Comparison of ENCODE assay signal across 22 cellular contexts in genomic region chr9:8719833-8720486, GRCh38.
DNase-seq lines count a peak whose midpoint lies in the region; ATAC-seq and TF ChIP-seq lines count a peak whose summit lies in the region.
"Had no signal": no experiment of that assay in that cellular context is flagged by ENCODE, and none has a peak within 500 bp of the region (broad histone marks: within the 10 kb centered on the region; RNA-seq: fewer than 3 reads in every experiment).

No MANE protein-coding gene starts in this region.

- H3K9me3 ChIP-seq in DND-41 (ENCODE audit: insufficient read depth, low read length, severe bottlenecking): no peaks in the 10 kb centered on the region
- 0 out of 2 replicates have a peak, but pooled peaks cover 1% of the 10 kb centered on the region for H3K9me3 ChIP-seq in IMR-90 (ENCODE audit: control insufficient read depth, insufficient read depth, low read length)
- no peaks in the 10 kb centered on the region for H3K9me3 ChIP-seq in SJCRH30 (replicated peaks)
- no peaks in the 10 kb centered on the region for H3K9me3 ChIP-seq in upper lobe of left lung
- H3K9me3 ChIP-seq: A549, BLaER1, MG63 had no signal

- no peak overlapping the region for H3K14ac ChIP-seq in IMR-90 (replicated peaks; ENCODE audit: low read depth, low read length)

- no peak overlapping the region for H3K27ac Mint-ChIP-seq in immature natural killer cell

- H3K4me1 ChIP-seq in DND-41 (ENCODE audit: insufficient read depth, low read length): peaks cover 24% of the 10 kb centered on the region
- H3K4me1 ChIP-seq in IMR-90 (ENCODE audit: control insufficient read depth, insufficient read depth, low read length): no peaks in the 10 kb centered on the region; the same call in 1 of the 2 replicates
- H3K4me1 ChIP-seq in SJCRH30: peaks cover 32% of the 10 kb centered on the region
- no peaks in the 10 kb centered on the region for H3K4me1 ChIP-seq in upper lobe of left lung
- H3K4me1 ChIP-seq: A549 had no signal

- H3K36me3 ChIP-seq in DND-41 (ENCODE audit: insufficient read depth, low read length): no peaks in the 10 kb centered on the region
- H3K36me3 ChIP-seq in IMR-90 (ENCODE audit: control insufficient read depth, insufficient read depth, low read length): no peaks in the 10 kb centered on the region
- H3K36me3 ChIP-seq in SJCRH30: no peaks in the 10 kb centered on the region
- H3K36me3 ChIP-seq in upper lobe of left lung: no peaks in the 10 kb centered on the region
- H3K36me3 ChIP-seq: BLaER1, MG63 had no signal

- TF ChIP-seq POLR2A in IMR-90 (IDR thresholded peaks at IDR 0.05; ENCODE audit: low read depth, low read length) (no peak), upper lobe of left lung (IDR thresholded peaks at IDR 0.05) (no peak)

- H3K36me3 Mint-ChIP-seq in immature natural killer cell: no peaks in the 10 kb centered on the region
- H3K36me3 Mint-ChIP-seq: CD4-positive, alpha-beta memory T cell had no signal

- ATAC-seq in DND-41 (ENCODE audit: insufficient read depth, low read depth) (peak; percentile 87), IMR-90 (ENCODE audit: low read depth) (no peak), upper lobe of left lung (ENCODE audit: low FRiP score in 2 of 2) (no peak)
- ATAC-seq: A549, HepG2, Right ventricle myocardium inferior had no signal

- H3K27ac ChIP-seq in DND-41 (ENCODE audit: low read length) (peak overlapping the region; percentile 69), IMR-90 (ENCODE audit: insufficient read depth, low read length) (no peak overlapping the region), SJCRH30 (no peak overlapping the region), upper lobe of left lung (no peak overlapping the region)
- H3K27ac ChIP-seq: A549, BLaER1, SK-N-MC had no signal

- no peak overlapping the region for H2BK20ac ChIP-seq in IMR-90 (ENCODE audit: low read depth, low read length)

- no peak overlapping the region for H3K4ac ChIP-seq in IMR-90 (ENCODE audit: low read depth, low read length)

- no peak overlapping the region for H4K91ac ChIP-seq in IMR-90 (ENCODE audit: insufficient read depth, low read depth, low read length)

- H3K18ac ChIP-seq in IMR-90 (ENCODE audit: low read depth, low read length): no peak overlapping the region

- in situ Hi-C loops in IMR-90 (cut with MboI; ENCODE audit: low sequenced_read_pairs): no loop called here

- no peak overlapping the region for H2BK5ac ChIP-seq in IMR-90 (ENCODE audit: low read depth, low read length, poor library complexity, severe bottlenecking)

- DNase-seq in DND-41 (peak; percentile 37), IMR-90 (no peak), SJCRH30 (peak; percentile 19 to 46), islet precursor cell (peak; percentile 85), upper lobe of left lung (no peak), globus pallidus (ENCODE audit: low spot score) (no peak), immature natural killer cell (no peak), amygdala (lab: John Stamatoyannopoulos, UW) (no peak)
- DNase-seq: CD4-positive, alpha-beta memory T cell; DMS153; GF-D8; Karpas-422; MG63; NCI-H1048; NCI-H1436; NCI-H2029; NCI-H526 treated with DMSO at 0.1 percent for 48 hours had no signal

- CTCF ChIA-PET in IMR-90 (lab: Yijun Ruan, JAX): no interaction called here

- TF ChIP-seq CTCF in DND-41 (IDR thresholded peaks at IDR 0.05; ENCODE audit: borderline replicate concordance, extremely low read depth, low read length, poor library complexity, severe bottlenecking) (no peak), IMR-90 (conservative IDR thresholded peaks at IDR 0.05; ENCODE audit: low read depth, low read length) (no peak), upper lobe of left lung (IDR thresholded peaks at IDR 0.05) (no peak)

- H3K79me2 ChIP-seq in DND-41 (ENCODE audit: insufficient read depth, low read length): no peaks in the 10 kb centered on the region

- H3K9ac ChIP-seq in DND-41 (ENCODE audit: low read depth, low read length): no peak overlapping the region
- H3K9ac ChIP-seq in IMR-90 (ENCODE audit: low read depth, low read length): no peak overlapping the region
- H3K9ac ChIP-seq: BLaER1 had no signal

- dilution Hi-C loops in IMR-90 (cut with HindIII; ENCODE audit: low sequenced_read_pairs, unreplicated experiment): no loop called here

- H3K4me3 ChIP-seq in DND-41 (ENCODE audit: low read depth in 1 of 2, low read length in 2 of 2): no peak overlapping the region
- H3K4me3 ChIP-seq in IMR-90 (ENCODE audit: insufficient read depth, low read depth, low read length): no peak overlapping the region
- no peak overlapping the region for H3K4me3 ChIP-seq in SJCRH30
- no peak overlapping the region for H3K4me3 ChIP-seq in upper lobe of left lung
- H3K4me3 ChIP-seq: A549, BLaER1, MG63, SK-N-MC had no signal

- H3K4me2 ChIP-seq in DND-41 (ENCODE audit: insufficient read depth, low read length): peak overlapping the region; percentile 45; the same call in 1 of the 2 replicates
- H3K4me2 ChIP-seq in IMR-90 (ENCODE audit: low read depth, low read length): no peak overlapping the region
- H3K4me2 ChIP-seq: A549, BLaER1 had no signal

- intact Hi-C loops in IMR-90 (cut with micrococcal nuclease): no loop called here

- peak overlapping the region; percentile 55 for H2AK9ac ChIP-seq in IMR-90 (replicated peaks; ENCODE audit: low read depth, low read length, poor library complexity)

- H3K23ac ChIP-seq in IMR-90 (ENCODE audit: low read depth, low read length): no peak overlapping the region

- H3K79me1 ChIP-seq in IMR-90 (ENCODE audit: low read depth in 1 of 2, low read length in 2 of 2): no peaks in the 10 kb centered on the region

- POLR2A ChIA-PET in IMR-90 (lab: Charles Lee; ENCODE audit: unreplicated experiment): no interaction called here

- H3K56ac ChIP-seq in IMR-90 (ENCODE audit: extremely low read depth, insufficient read depth, low read length): no peak overlapping the region

- no peaks in the 10 kb centered on the region for H3K4me1 Mint-ChIP-seq in immature natural killer cell

- TF ChIP-seq EP300 in upper lobe of left lung (IDR thresholded peaks at IDR 0.05): no peak

- H2AK5ac ChIP-seq in IMR-90 (ENCODE audit: low read depth, low read length): no peak overlapping the region

- no peaks in the 10 kb centered on the region for H3K27me3 ChIP-seq in DND-41 (ENCODE audit: insufficient read depth, low read length, poor library complexity)
- no peaks in the 10 kb centered on the region for H3K27me3 ChIP-seq in IMR-90 (ENCODE audit: control insufficient read depth, insufficient read depth, low read length)
- no peaks in the 10 kb centered on the region for H3K27me3 ChIP-seq in SJCRH30
- no peaks in the 10 kb centered on the region for H3K27me3 ChIP-seq in upper lobe of left lung
- H3K27me3 ChIP-seq: BLaER1, MG63 had no signal

- WGBS in IMR-90 (ENCODE audit: extremely low coverage in 2 of 2, insufficient read length in 1 of 2), 2 experiments: no CpG with 5 or more reads among the region's 1 CpG
- WGBS in upper lobe of left lung, 2 donors: 73 to 82% methylated on average over 1 of the region's 1 CpG

- H3K27me3 Mint-ChIP-seq in immature natural killer cell (ENCODE audit: low read depth in 3 of 3): peaks cover 0 to 4% (median 0%) of the 10 kb centered on the region in 3 donors
- H3K27me3 Mint-ChIP-seq: CD4-positive, alpha-beta memory T cell had no signal

- no peak overlapping the region for H2AFZ ChIP-seq in DND-41 (ENCODE audit: low read depth, low read length)
- H2AFZ ChIP-seq in IMR-90 (replicated peaks; ENCODE audit: low read length, poor library complexity): no peak overlapping the region

- no peak overlapping the region for H3K4me3 Mint-ChIP-seq in immature natural killer cell
- H3K4me3 Mint-ChIP-seq: CD4-positive, alpha-beta memory T cell had no signal

- peaks cover 0 to 1% (median 0%) of the 10 kb centered on the region in 6 donors for H3K9me3 Mint-ChIP-seq in immature natural killer cell
- H3K9me3 Mint-ChIP-seq: CD4-positive, alpha-beta memory T cell had no signal

- H2BK120ac ChIP-seq in IMR-90 (ENCODE audit: low read depth, low read length): no peak overlapping the region

- TF ChIP-seq RAD21 in IMR-90 (IDR thresholded peaks at IDR 0.05; ENCODE audit: low read length): no peak

- no peaks in the 10 kb centered on the region for H3K9me1 ChIP-seq in IMR-90 (ENCODE audit: insufficient read depth, low read length)

- no peak overlapping the region for H4K8ac ChIP-seq in IMR-90 (ENCODE audit: low read depth in 2 of 2, low read length in 2 of 2)

- H4K20me1 ChIP-seq in DND-41 (ENCODE audit: insufficient read depth, low read length) (no peaks in the 10 kb centered on the region; the same call in 1 of the 2 replicates), IMR-90 (ENCODE audit: insufficient read depth, low read length) (no peaks in the 10 kb centered on the region)
- H4K20me1 ChIP-seq: BLaER1 had no signal

- no peak overlapping the region for H4K5ac ChIP-seq in IMR-90 (ENCODE audit: low read depth, low read length)

- no peak overlapping the region for H2BK15ac ChIP-seq in IMR-90 (ENCODE audit: low read depth, low read length)

- BruUV-seq in IMR-90 (replicated peaks; lab: Mats Ljungman, UMichigan): no TSS peak

TF ChIP-seq in IMR-90, 13 proteins besides CTCF, POLR2A, EP300 and RAD21 (continues in another document):
- no peak for TF ChIP-seq ELK1 (IDR thresholded peaks at IDR 0.05; ENCODE audit: borderline replicate concordance, low read depth, low read length)
- TF ChIP-seq MAZ (IDR thresholded peaks at IDR 0.05; ENCODE audit: borderline replicate concordance, low read depth, low read length): no peak
- no peak for TF ChIP-seq BHLHE40 (IDR thresholded peaks at IDR 0.05; ENCODE audit: low read depth, low read length)
- TF ChIP-seq NFE2L2 (IDR thresholded peaks at IDR 0.05; ENCODE audit: low read depth, low read length): no peak
- TF ChIP-seq CEBPB (IDR thresholded peaks at IDR 0.05; ENCODE audit: low read depth, low read length): no peak
- TF ChIP-seq SMC3 (IDR thresholded peaks at IDR 0.05; ENCODE audit: low read depth, low read length): no peak
- TF ChIP-seq FOS (IDR thresholded peaks at IDR 0.05; ENCODE audit: low read depth, low read length): no peak
- TF ChIP-seq MAFK (IDR thresholded peaks at IDR 0.05; ENCODE audit: low read depth, low read length): no peak
- TF ChIP-seq CHD1 (IDR thresholded peaks at IDR 0.05; ENCODE audit: low read depth, low read length): no peak

Comparison
In these comparisons a context has a peak if more than half of its experiments do, and no peak if none do; other contexts are left out.
1. DNase-seq: peak in DND-41 (single experiment), SJCRH30 (2 of 2) and islet precursor cell (single experiment); none in IMR-90 (single experiment), upper lobe of left lung (0 of 2), globus pallidus (single experiment), immature natural killer cell (0 of 3) and amygdala (0 of 56).